Comparison of ENCODE assay signal across 27 cellular contexts in the genomic region with DNA sequence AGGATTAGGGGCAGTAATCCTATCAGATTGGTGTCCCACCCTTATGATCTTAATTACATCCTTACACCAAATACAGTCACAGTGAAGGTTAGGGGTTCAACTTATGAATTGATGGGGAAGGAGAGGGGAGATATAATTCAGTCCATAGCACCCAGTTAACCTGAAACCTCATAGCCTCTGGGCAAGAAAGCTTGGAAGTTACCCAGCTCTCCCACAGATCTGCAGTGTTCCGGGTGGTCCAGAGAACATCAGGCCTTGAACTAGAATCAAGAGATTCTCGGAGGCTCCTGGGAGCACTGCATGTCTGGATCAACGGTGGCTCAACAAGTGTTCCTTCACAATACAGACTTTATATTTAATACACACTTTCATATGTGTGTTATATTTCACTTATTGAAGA.
DNase-seq lines count a peak whose midpoint lies in the region; ATAC-seq and TF ChIP-seq lines count a peak whose summit lies in the region.
"Had no signal": no experiment of that assay in that cellular context is flagged by ENCODE, and none has a peak within 500 bp of the region (broad histone marks: within the 10 kb centered on the region; RNA-seq: fewer than 3 reads in every experiment).

No MANE protein-coding gene starts in this region.

- peak overlapping the region; percentile 45; the same call in 1 of the 2 replicates for H3K4me3 ChIP-seq in ACC112 (ENCODE audit: low read depth, low read length)
- H3K4me3 ChIP-seq in HCT116 (replicated peaks in 1 of 2; ENCODE audit: low read depth in 1 of 2, low read length in 2 of 2), result peak overlapping the region in 1 of 2 experiments; percentile 4; a peak in 1 of 4 replicates
- H3K4me3 ChIP-seq in RWPE2 (ENCODE audit: severe bottlenecking), result no peak overlapping the region
- H3K4me3 ChIP-seq in naive thymus-derived CD4-positive, alpha-beta T cell (ENCODE audit: low read length), result no peak overlapping the region
- H3K4me3 ChIP-seq: BLaER1, cardiac muscle cell, K562, lung, sigmoid colon, tibial nerve had no signal

- H3K9ac ChIP-seq in HCT116 (ENCODE audit: low read length), result peak overlapping the region; percentile 23
- H3K9ac ChIP-seq: BLaER1 had no signal

- H3K79me2 ChIP-seq in ACC112 (ENCODE audit: control insufficient read depth, insufficient read depth, low read length, unreplicated experiment), result no peaks in the 10 kb centered on the region
- H3K79me2 ChIP-seq in HCT116 (ENCODE audit: insufficient read depth, low read length), result no peaks in the 10 kb centered on the region

- DNase-seq in HCT116 (ENCODE audit: low read depth, low spot score) (no peak), RWPE2 (ENCODE audit: low spot score) (no peak), kidney tubule cell (ENCODE audit: low spot score) (no peak)
- no peak for DNase-seq in naive thymus-derived CD4-positive, alpha-beta T cell
- DNase-seq in activated naive CD4-positive, alpha-beta T cell treated with anti-CD3 and anti-CD28 coated beads, Interleukin-2, amount 50 U/mL, for 16 hours, result no peak
- DNase-seq: activated CD4-positive, alpha-beta T cell treated with anti-CD3 and anti-CD28 coated beads for 4 hours; activated naive CD4-positive, alpha-beta T cell treated with anti-CD3 and anti-CD28 coated beads for 36 hours; activated T-cell treated with anti-CD3 and anti-CD28 coated beads, Interleukin-2, amount 50 U/mL, for 72 hours; amygdala; cortex of kidney; endodermal cell; MM.1S; NCI-H1436; NCI-H2107; sigmoid colon; stimulated activated naive CD8-positive, alpha-beta T cell treated with anti-CD3 and anti-CD28 coated beads, Interleukin-15, amount 100 ng/mL, for 72 hours; T-helper 17 cell had no signal

- RAD21 ChIA-PET in HCT116 (lab: Charles Lee; ENCODE audit: low non-redundant PET in 1 of 2, low total read pairs in 2 of 2, uncharacterized antibody in 2 of 2, unreplicated experiment in 2 of 2), result no interaction called here

- no peaks in the 10 kb centered on the region for H3K36me3 Mint-ChIP-seq in naive thymus-derived CD4-positive, alpha-beta T cell

- H3K36me3 ChIP-seq in ACC112 (ENCODE audit: insufficient read depth, low read length) (no peaks in the 10 kb centered on the region), HCT116 (ENCODE audit: control insufficient read depth in 1 of 2, insufficient read depth in 2 of 2, low read length in 2 of 2) (no peaks in the 10 kb centered on the region), RWPE2 (ENCODE audit: low read depth) (no peaks in the 10 kb centered on the region)
- H3K36me3 ChIP-seq in naive thymus-derived CD4-positive, alpha-beta T cell (ENCODE audit: control insufficient read depth in 2 of 3, insufficient read depth in 3 of 3, low read length in 3 of 3), result no peaks in the 10 kb centered on the region
- H3K36me3 ChIP-seq: BLaER1, cardiac muscle cell, sigmoid colon, tibial nerve had no signal

- CTCF ChIA-PET in HCT116 (lab: Charles Lee), result interaction anchor here (0.8 to 1.6 kb wide), 2 partner anchors 158 to 394 kb away, joined by 3 to 7 read pairs; no protein-coding TSS in a partner anchor
- CTCF ChIA-PET in naive thymus-derived CD4-positive, alpha-beta T cell (lab: Charles Lee), result no interaction called here

- no peaks in the 10 kb centered on the region for H3K4me1 Mint-ChIP-seq in naive thymus-derived CD4-positive, alpha-beta T cell
- H3K4me1 Mint-ChIP-seq: endodermal cell; neural crest cell; stimulated activated naive CD8-positive, alpha-beta T cell treated with anti-CD3 and anti-CD28 coated beads, Interleukin-15, amount 100 ng/mL, for 72 hours; T-helper 17 cell had no signal

- H3K27ac ChIP-seq in ACC112 (ENCODE audit: low read depth, low read length) (peak overlapping the region; percentile 50), HCT116 (ENCODE audit: low read depth, low read length) (no peak overlapping the region), RWPE2 (ENCODE audit: poor library complexity, severe bottlenecking) (no peak overlapping the region)
- H3K27ac ChIP-seq in naive thymus-derived CD4-positive, alpha-beta T cell (ENCODE audit: low read depth, low read length), result no peak overlapping the region
- H3K27ac ChIP-seq: BLaER1, cardiac muscle cell, sigmoid colon, tibial nerve had no signal

- TF ChIP-seq RAD21 in HCT116 (IDR thresholded peaks at IDR 0.05; ENCODE audit: low read depth), result no peak

- H3K4me1 ChIP-seq in ACC112 (ENCODE audit: control insufficient read depth, insufficient read depth, low read length, unreplicated experiment), result peaks cover 17% of the 10 kb centered on the region
- peaks cover 8 to 19% of the 10 kb centered on the region in 2 experiments for H3K4me1 ChIP-seq in HCT116 (ENCODE audit: control insufficient read depth in 1 of 2, insufficient read depth in 2 of 2, low read length in 2 of 2)
- peaks cover 17% of the 10 kb centered on the region for H3K4me1 ChIP-seq in RWPE2 (ENCODE audit: insufficient read depth, poor library complexity, severe bottlenecking)
- H3K4me1 ChIP-seq in naive thymus-derived CD4-positive, alpha-beta T cell (ENCODE audit: control insufficient read depth in 2 of 2, insufficient read depth in 2 of 2, low read length in 2 of 2), result no peaks in the 10 kb centered on the region
- H3K4me1 ChIP-seq: BLaER1, tibial nerve had no signal

- ATAC-seq in HCT116 (peak; percentile 58), RWPE2 (ENCODE audit: low read depth) (peak; percentile 41; the same call in 2 of the 3 replicates), HG03439 (IDR thresholded peaks at IDR 0.05; ENCODE audit: unreplicated experiment) (no peak), GM19395 (IDR thresholded peaks at IDR 0.05; ENCODE audit: unreplicated experiment) (no peak)
- peak; percentile 18 for ATAC-seq in naive thymus-derived CD4-positive, alpha-beta T cell
- ATAC-seq: K562; stimulated activated naive CD8-positive, alpha-beta T cell treated with anti-CD3 and anti-CD28 coated beads, Interleukin-15, amount 100 ng/mL, for 72 hours; T-helper 17 cell had no signal

- H3K4me2 ChIP-seq in HCT116 (ENCODE audit: low read length), result peak overlapping the region; percentile 71
- H3K4me2 ChIP-seq: BLaER1 had no signal

- TF ChIP-seq CTCF in HCT116 (IDR thresholded peaks at IDR 0.05 in 2 of 3, conservative IDR thresholded peaks at IDR 0.05 in 1 of 3; ENCODE audit: borderline replicate concordance in 1 of 3, insufficient read depth in 1 of 3, low read depth in 2 of 3, low read length in 2 of 3) (no peak), RWPE2 (IDR thresholded peaks at IDR 0.05; ENCODE audit: poor library complexity, severe bottlenecking) (no peak)

- POLR2A ChIA-PET in HCT116 (lab: Charles Lee), result interaction anchor here (1.4 kb wide), 2 partner anchors 17 to 394 kb away, joined by 4 to 6 read pairs; no protein-coding TSS in a partner anchor
- POLR2A ChIA-PET in naive thymus-derived CD4-positive, alpha-beta T cell (lab: Charles Lee), result no interaction called here

- H3K27me3 ChIP-seq in ACC112 (ENCODE audit: insufficient read depth, low read length) (no peaks in the 10 kb centered on the region), HCT116 (ENCODE audit: insufficient read depth, low read length) (no peaks in the 10 kb centered on the region), RWPE2 (ENCODE audit: insufficient read depth, poor library complexity, severe bottlenecking) (no peaks in the 10 kb centered on the region)
- no peaks in the 10 kb centered on the region for H3K27me3 ChIP-seq in naive thymus-derived CD4-positive, alpha-beta T cell (ENCODE audit: control insufficient read depth in 2 of 2, insufficient read depth in 2 of 2, low read length in 2 of 2)
- H3K27me3 ChIP-seq: BLaER1, sigmoid colon, tibial nerve had no signal

- H3K4me3 Mint-ChIP-seq in naive thymus-derived CD4-positive, alpha-beta T cell, result no peak overlapping the region
- H3K4me3 Mint-ChIP-seq: activated naive CD4-positive, alpha-beta T cell treated with anti-CD3 and anti-CD28 coated beads for 36 hours; activated T-cell treated with anti-CD3 and anti-CD28 coated beads, Interleukin-2, amount 50 U/mL, for 72 hours; endodermal cell; neural crest cell; stimulated activated naive CD8-positive, alpha-beta T cell treated with anti-CD3 and anti-CD28 coated beads, Interleukin-15, amount 100 ng/mL, for 72 hours; T-helper 17 cell had no signal

- TSS peak; percentile 76 for BruUV-seq in HCT116 (replicated peaks; lab: Mats Ljungman, UMichigan)

- H4K20me1 ChIP-seq in HCT116 (ENCODE audit: insufficient read depth), result no peaks in the 10 kb centered on the region
- H4K20me1 ChIP-seq: BLaER1 had no signal

- peaks cover 0 to 5% (median 0%) of the 10 kb centered on the region in 5 donors for H3K27me3 Mint-ChIP-seq in naive thymus-derived CD4-positive, alpha-beta T cell
- H3K27me3 Mint-ChIP-seq: stimulated activated naive CD8-positive, alpha-beta T cell treated with anti-CD3 and anti-CD28 coated beads, Interleukin-15, amount 100 ng/mL, for 72 hours; T-helper 17 cell had no signal

- no peaks in the 10 kb centered on the region for H3K9me3 ChIP-seq in HCT116 (ENCODE audit: control insufficient read depth in 1 of 2, insufficient read depth in 1 of 2, low read depth in 1 of 2, low read length in 2 of 2)
- H3K9me3 ChIP-seq in RWPE2 (ENCODE audit: severe bottlenecking), result no peaks in the 10 kb centered on the region
- H3K9me3 ChIP-seq in naive thymus-derived CD4-positive, alpha-beta T cell (ENCODE audit: control insufficient read depth in 2 of 3, low read length in 3 of 3), result no peaks in the 10 kb centered on the region
- H3K9me3 ChIP-seq: BLaER1, sigmoid colon, tibial nerve had no signal

- peaks cover 0 to 6% (median 0%) of the 10 kb centered on the region in 11 donors for H3K9me3 Mint-ChIP-seq in naive thymus-derived CD4-positive, alpha-beta T cell
- H3K9me3 Mint-ChIP-seq: activated naive CD4-positive, alpha-beta T cell treated with anti-CD3 and anti-CD28 coated beads for 36 hours; stimulated activated naive CD8-positive, alpha-beta T cell treated with anti-CD3 and anti-CD28 coated beads, Interleukin-15, amount 100 ng/mL, for 72 hours had no signal

- H2AFZ ChIP-seq in ACC112 (ENCODE audit: low read length, unreplicated experiment), result peak overlapping the region; percentile 57
- H2AFZ ChIP-seq in HCT116 (ENCODE audit: low read depth, low read length, poor library complexity, severe bottlenecking), result peak overlapping the region; percentile 89

- no peak for TF ChIP-seq POLR2A in HCT116 (IDR thresholded peaks at IDR 0.05; ENCODE audit: borderline replicate concordance, extremely low read depth, insufficient read depth, insufficient read length)

- no peak overlapping the region for H3K27ac Mint-ChIP-seq in naive thymus-derived CD4-positive, alpha-beta T cell
- H3K27ac Mint-ChIP-seq: activated naive CD4-positive, alpha-beta T cell treated with anti-CD3 and anti-CD28 coated beads for 36 hours; activated T-cell treated with anti-CD3 and anti-CD28 coated beads, Interleukin-2, amount 50 U/mL, for 72 hours; endodermal cell; progenitor cell of endocrine pancreas; stimulated activated naive CD8-positive, alpha-beta T cell treated with anti-CD3 and anti-CD28 coated beads, Interleukin-15, amount 100 ng/mL, for 72 hours; T-helper 17 cell had no signal

- intact Hi-C loops in HCT116 (cut with micrococcal nuclease), result loop anchor here (5.0 kb wide), 1 partner anchor 393 kb away; a partner anchor contains a TSS
- intact Hi-C loops in naive thymus-derived CD4-positive, alpha-beta T cell (cut with micrococcal nuclease), result no loop called here

- H3K9me2 ChIP-seq in HCT116 (ENCODE audit: insufficient read depth), result no peaks in the 10 kb centered on the region

TF ChIP-seq in HCT116, 20 proteins besides CTCF, POLR2A, EP300 and RAD21 (continues in another document):
- TF ChIP-seq ZNF274 (IDR thresholded peaks at IDR 0.05; ENCODE audit: low read depth, low read length), result no peak

Comparison
In these comparisons a context has a peak if more than half of its experiments do, and no peak if none do; other contexts are left out.
1. ATAC-seq: peak in HCT116 (single experiment), RWPE2 (single experiment) and naive thymus-derived CD4-positive, alpha-beta T cell (single experiment); none in HG03439 (single experiment) and GM19395 (single experiment).